Comparison of ENCODE assay signal across 16 cellular contexts in the genomic region with DNA sequence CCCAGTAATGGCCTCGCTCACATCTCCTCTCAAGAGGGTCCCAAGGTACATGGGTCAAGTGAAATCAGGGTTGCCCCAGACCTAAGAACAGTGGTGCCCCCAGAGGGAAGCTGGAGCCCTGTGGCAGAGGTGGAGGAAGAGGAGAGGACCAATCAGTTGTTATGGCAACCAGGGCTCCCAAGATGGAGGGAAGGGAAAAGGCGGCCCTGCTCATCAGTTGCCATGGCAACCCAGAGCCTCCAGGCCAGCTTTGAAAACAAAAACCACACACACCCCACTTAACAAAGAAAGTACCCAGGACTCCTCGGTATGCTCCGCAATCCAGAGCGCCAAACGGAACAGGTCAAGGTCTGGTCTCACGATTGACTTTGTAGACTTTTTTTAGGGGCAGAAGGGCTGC. TPM values are rescaled to one million over a fixed set of nuclear protein-coding genes. Genes with fewer than 3 reads are reported as not detected.
DNase-seq lines count a peak whose midpoint lies in the region; ATAC-seq and TF ChIP-seq lines count a peak whose summit lies in the region.
"Had no signal": no experiment of that assay in that cellular context is flagged by ENCODE, and none has a peak within 500 bp of the region (broad histone marks: within the 10 kb centered on the region; RNA-seq: fewer than 3 reads in every experiment).

No MANE protein-coding gene starts in this region.

- no peaks in the 10 kb centered on the region; the same call in 1 of the 2 replicates for H3K9me3 ChIP-seq in HAP-1
- H3K9me3 ChIP-seq: thyroid gland had no signal

- intact Hi-C loops in dorsolateral prefrontal cortex (cut with DNase I) = loop anchor here in 1 of 2 donors (5.0 kb wide), 1 partner anchor 214 kb away; no protein-coding TSS in a partner anchor

- no peaks in the 10 kb centered on the region for H3K36me3 ChIP-seq in HAP-1 (replicated peaks)
- H3K36me3 ChIP-seq: thyroid gland had no signal

- H3K27ac ChIP-seq in dorsolateral prefrontal cortex = peak overlapping the region in 53 of 59 donors; percentile 2 to 81 (median 65)
- H3K27ac ChIP-seq: HL-60, thyroid gland had no signal

- H3K4me1 ChIP-seq in HAP-1 = no peaks in the 10 kb centered on the region
- H3K4me1 ChIP-seq: thyroid gland had no signal

- H3K27me3 ChIP-seq in HAP-1 (ENCODE audit: low read depth) (peaks cover 12% of the 10 kb centered on the region), dorsolateral prefrontal cortex (peaks cover 0 to 17% (median 0%) of the 10 kb centered on the region in 45 donors)
- H3K27me3 ChIP-seq: thyroid gland had no signal

- DNase-seq in HAP-1 (ENCODE audit: low spot score in 2 of 2) (peak; percentile 33 to 44), NCI-H524 (lab: John Stamatoyannopoulos, UW) (peak; percentile 81 to 88), dorsolateral prefrontal cortex (peak in 9 of 10 donors; percentile 29 to 80 (median 67)), occipital lobe (lab: John Stamatoyannopoulos, UW) (peak; percentile 21), AML-193 (lab: John Stamatoyannopoulos, UW) (no peak)
- DNase-seq: activated CD4-positive, alpha-beta T cell treated with anti-CD3 and anti-CD28 coated beads for 48 hours; endodermal cell; HCEC 1CT; NCI-H2029; stimulated activated CD4-positive, alpha-beta T cell treated with anti-CD3 and anti-CD28 coated beads, Interleukin-12 subunit alpha, Interleukin-12 subunit beta, amount 100 ng/mL, for 4 hours; thyroid gland had no signal

- in situ Hi-C loops in HAP-1 (cut with MboI; ENCODE audit: low sequenced_read_pairs) = loop anchor here (25.0 kb wide), 2 partner anchors 614 to 814 kb away; a partner anchor contains a TSS

- ATAC-seq in HG02973 (IDR thresholded peaks at IDR 0.05; ENCODE audit: unreplicated experiment) (no peak), GM19455 (IDR thresholded peaks at IDR 0.05; ENCODE audit: unreplicated experiment) (no peak)
- ATAC-seq: Panc1 had no signal

- no peak for TF ChIP-seq CTCF in dorsolateral prefrontal cortex (IDR thresholded peaks at IDR 0.05 in 54 of 56, conservative IDR thresholded peaks at IDR 0.05 in 2 of 56; ENCODE audit: low read depth in 1 of 56, partially characterized antibody in 56 of 56)

- H3K4me3 ChIP-seq in HAP-1 (no peak overlapping the region), dorsolateral prefrontal cortex (peak overlapping the region in 3 of 59 donors; percentile 5 to 16 (median 13))
- H3K4me3 ChIP-seq: lung, thyroid gland had no signal

RNA-seq across cellular contexts. Expression of a gene that starts 53.5 kb away (rescaled TPM):
- total RNA-seq in dorsolateral prefrontal cortex (10 to 100 TPM in 25 of 120 experiments, 1 to 10 TPM in 95; 5.6 to 14.4 (median 8.5) TPM), occipital lobe (5.3 TPM)

Comparison
In these comparisons a context has a peak if more than half of its experiments do, and no peak if none do; other contexts are left out.
1. DNase-seq: peak in HAP-1 (2 of 2), NCI-H524 (2 of 2), dorsolateral prefrontal cortex (9 of 10) and occipital lobe (single experiment); none in AML-193 (0 of 2).